In the genomic region with DNA sequence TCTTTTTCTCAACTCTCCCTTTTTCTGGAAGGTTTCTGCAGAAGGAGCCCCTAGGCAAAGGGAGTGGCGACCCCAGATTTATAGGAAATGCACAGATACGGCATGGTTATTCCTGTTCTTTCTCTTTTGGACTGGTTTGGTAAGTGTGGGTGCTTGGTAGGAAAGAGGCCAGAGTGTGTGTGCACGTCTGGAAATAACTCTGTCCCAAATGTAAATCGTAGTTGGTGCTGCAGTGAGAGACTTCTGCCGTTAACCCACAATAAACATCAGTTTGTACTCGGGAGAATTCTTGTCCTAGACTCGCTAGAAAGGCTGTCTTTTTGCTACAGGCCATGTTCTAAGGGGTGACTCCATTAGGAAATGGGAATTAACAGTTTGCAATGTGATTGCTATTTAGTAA, we compare ENCODE assay signal across 9 cellular contexts. TPM values are rescaled to one million over a fixed set of nuclear protein-coding genes. Genes with fewer than 3 reads are reported as not detected.
DNase-seq lines count a peak whose midpoint lies in the region; FAIRE-seq lines count a peak whose summit lies in the region.
"Had no signal": no experiment of that assay in that cellular context is flagged by ENCODE, and none has a peak within 500 bp of the region (broad histone marks: within the 10 kb centered on the region; RNA-seq: fewer than 3 reads in every experiment).

No MANE protein-coding gene starts in this region.

- H3K36me3 ChIP-seq in mucosa of rectum (ENCODE audit: control insufficient read depth in 2 of 2, insufficient read depth in 2 of 2, low read length in 2 of 2), result peaks cover 4 to 7% of the 10 kb centered on the region in 2 donors
- no peaks in the 10 kb centered on the region for H3K36me3 ChIP-seq in urinary bladder (ENCODE audit: insufficient read depth)

- no peaks in the 10 kb centered on the region for H3K27me3 ChIP-seq in mucosa of rectum (ENCODE audit: control insufficient read depth in 2 of 2, insufficient read depth in 2 of 2, low read length in 2 of 2)

- H3K4me1 Mint-ChIP-seq in activated naive CD4-positive, alpha-beta T cell treated with anti-CD3 and anti-CD28 coated beads for 36 hours (ENCODE audit: low read depth), result peaks cover 2% of the 10 kb centered on the region
- H3K4me1 Mint-ChIP-seq in dendritic cell treated with granulocyte-macrophage colony-stimulating factor and Interleukin-4, amounts not matched to agents 40 ng/mL and 50 ng/mL, for 4 days (ENCODE audit: low read depth), result no peaks in the 10 kb centered on the region

- peak overlapping the region; percentile 83 to 87 for H3K4me3 ChIP-seq in mucosa of rectum (ENCODE audit: low read length in 2 of 2)
- peak overlapping the region; percentile 79 for H3K4me3 ChIP-seq in urinary bladder (ENCODE audit: low read depth, low read length)

- no peak overlapping the region for H3K27ac Mint-ChIP-seq in activated naive CD4-positive, alpha-beta T cell treated with anti-CD3 and anti-CD28 coated beads for 36 hours
- no peak overlapping the region for H3K27ac Mint-ChIP-seq in dendritic cell treated with granulocyte-macrophage colony-stimulating factor and Interleukin-4, amounts not matched to agents 40 ng/mL and 50 ng/mL, for 4 days

- no peaks in the 10 kb centered on the region for H3K36me3 Mint-ChIP-seq in activated naive CD4-positive, alpha-beta T cell treated with anti-CD3 and anti-CD28 coated beads for 36 hours (ENCODE audit: low read depth)
- no peaks in the 10 kb centered on the region for H3K36me3 Mint-ChIP-seq in dendritic cell treated with granulocyte-macrophage colony-stimulating factor and Interleukin-4, amounts not matched to agents 40 ng/mL and 50 ng/mL, for 4 days (ENCODE audit: low read depth)

- CTCF ChIA-PET in activated naive CD4-positive, alpha-beta T cell treated with anti-CD3 and anti-CD28 coated beads for 36 hours (lab: Charles Lee), result interaction anchor here (1.3 kb wide), 1 partner anchor 16 kb away, joined by 3 read pairs; no protein-coding TSS in a partner anchor

- intact Hi-C loops in activated naive CD4-positive, alpha-beta T cell treated with anti-CD3 and anti-CD28 coated beads for 36 hours (cut with micrococcal nuclease), result loop anchor here (1.0 kb wide), 1 partner anchor 222 kb away; no protein-coding TSS in a partner anchor
- intact Hi-C loops in dendritic cell treated with granulocyte-macrophage colony-stimulating factor and Interleukin-4, amounts not matched to agents 40 ng/mL and 50 ng/mL, for 4 days (cut with micrococcal nuclease), result no loop called here
- intact Hi-C loops in posterior vena cava (cut with DNase I), result loop anchor here in 1 of 2 donors (1.0 kb wide), 1 partner anchor 11 kb away; no protein-coding TSS in a partner anchor

- peak overlapping the region; percentile 66 to 92 for H3K9ac ChIP-seq in mucosa of rectum (ENCODE audit: low read depth in 1 of 2, low read length in 2 of 2)

- H3K9me3 Mint-ChIP-seq in activated naive CD4-positive, alpha-beta T cell treated with anti-CD3 and anti-CD28 coated beads for 36 hours, result no peaks in the 10 kb centered on the region
- H3K9me3 Mint-ChIP-seq in dendritic cell treated with granulocyte-macrophage colony-stimulating factor and Interleukin-4, amounts not matched to agents 40 ng/mL and 50 ng/mL, for 4 days, result peaks cover under 1% of the 10 kb centered on the region

- 57% methylated on average over 7 of the region's 7 CpGs for WGBS in urinary bladder

- H3K4me3 Mint-ChIP-seq in activated naive CD4-positive, alpha-beta T cell treated with anti-CD3 and anti-CD28 coated beads for 36 hours, result peak overlapping the region; percentile 32
- H3K4me3 Mint-ChIP-seq in dendritic cell treated with granulocyte-macrophage colony-stimulating factor and Interleukin-4, amounts not matched to agents 40 ng/mL and 50 ng/mL, for 4 days, result peak overlapping the region; percentile 39

- no peak for FAIRE-seq in HTR-8/SVneo (lab: Jason Lieb, UNC)

- no peak for DNase-seq in activated naive CD4-positive, alpha-beta T cell treated with anti-CD3 and anti-CD28 coated beads for 36 hours
- no peak for DNase-seq in activated naive CD4-positive, alpha-beta T cell treated with Interleukin-2 at 50 U/mL for 16 hours
- no peak for DNase-seq in ecto neural progenitor cell (ENCODE audit: low spot score)
- no peak for DNase-seq in posterior vena cava (ENCODE audit: low spot score)
- DNase-seq in HTR-8/SVneo (ENCODE audit: insufficient read length, low spot score), result no peak
- DNase-seq: GOT3 had no signal

- no peaks in the 10 kb centered on the region for H3K9me3 ChIP-seq in mucosa of rectum (ENCODE audit: control insufficient read depth in 2 of 2, low read length in 2 of 2)

- H3K27ac ChIP-seq in mucosa of rectum (ENCODE audit: low read depth in 2 of 2, low read length in 2 of 2) (peak overlapping the region; percentile 82 to 85), urinary bladder (ENCODE audit: low read depth) (no peak overlapping the region)

- peaks cover 28% of the 10 kb centered on the region for H3K27me3 Mint-ChIP-seq in activated naive CD4-positive, alpha-beta T cell treated with anti-CD3 and anti-CD28 coated beads for 36 hours (ENCODE audit: low read depth)
- H3K27me3 Mint-ChIP-seq in dendritic cell treated with granulocyte-macrophage colony-stimulating factor and Interleukin-4, amounts not matched to agents 40 ng/mL and 50 ng/mL, for 4 days, result peaks cover 57% of the 10 kb centered on the region

- H3K4me1 ChIP-seq in mucosa of rectum (ENCODE audit: control insufficient read depth in 2 of 2, insufficient read depth in 2 of 2, low read length in 2 of 2), result peaks cover 15 to 24% of the 10 kb centered on the region in 2 donors
- no peaks in the 10 kb centered on the region for H3K4me1 ChIP-seq in urinary bladder (ENCODE audit: insufficient read depth)

RNA-seq across cellular contexts. Expression of gene SLC44A3, which starts 0.8 kb away (rescaled TPM):
- total RNA-seq in activated naive CD4-positive, alpha-beta T cell treated with anti-CD3 and anti-CD28 coated beads for 36 hours, result not detected
- total RNA-seq in urinary bladder (11.8 TPM), posterior vena cava (10 to 100 TPM in 1 of 2 donors, 1 to 10 TPM in 1; 7.7 to 10.9 TPM)
- polyA plus RNA-seq in urinary bladder, result 9.4 TPM

Comparison
In these comparisons a context has a peak if more than half of its experiments do, and no peak if none do; other contexts are left out.
1. RNA of gene SLC44A3, which starts 0.8 kb away (total RNA-seq): 11.8 TPM in urinary bladder (single experiment) and 7.7 to 10.9 TPM in posterior vena cava; not detected in activated naive CD4-positive, alpha-beta T cell treated with anti-CD3 and anti-CD28 coated beads for 36 hours; every median in the first group is over 4 times any median in the second.